23 cellular contexts compared by ENCODE assay signal in genomic region chr11:57920971-57921370, GRCh38.
A peak's percentile ranks its signal among the peaks of the same experiment; 100 is the strongest.
DNase-seq lines count a peak whose midpoint lies in the region; ATAC-seq and TF ChIP-seq lines count a peak whose summit lies in the region.
"Had no signal": no experiment of that assay in that cellular context is flagged by ENCODE, and none has a peak within 500 bp of the region (broad histone marks: within the 10 kb centered on the region; RNA-seq: fewer than 3 reads in every experiment).

No MANE protein-coding gene starts in this region.

- no peak overlapping the region for H3K27ac Mint-ChIP-seq in endodermal cell
- H3K27ac Mint-ChIP-seq in nephron progenitor cell, result no peak overlapping the region
- H3K27ac Mint-ChIP-seq: CD14-positive monocyte; CD4-positive, alpha-beta memory T cell; CD4-positive, CD25-positive, alpha-beta regulatory T cell; CD8-positive, alpha-beta memory T cell had no signal

- intact Hi-C loops in upper lobe of right lung (cut with DNase I), result no loop called here

- DNase-seq in coronary artery (ENCODE audit: low spot score) (peak; percentile 54), neuronal stem cell (ENCODE audit: low spot score) (no peak), upper lobe of right lung (no peak), GM10266 (ENCODE audit: extremely low spot score) (no peak), endodermal cell (no peak), nephron progenitor cell (no peak)
- DNase-seq: 8988T; ACHN; BE2C; C1 segment of cervical spinal cord; CD4-positive, alpha-beta memory T cell; CD4-positive, CD25-positive, alpha-beta regulatory T cell; CD8-positive, alpha-beta memory T cell; COR-L47; DMS 273 treated with DMSO at 0.1 percent for 48 hours; DMS153; DMS53; DMS79; DND-41; EL; GDM1 had no signal

- no peak overlapping the region for H3K23ac ChIP-seq in neuronal stem cell (ENCODE audit: low read depth, low read length, poor library complexity)

- no peak overlapping the region for H2AK5ac ChIP-seq in neuronal stem cell (ENCODE audit: low read depth, low read length)

- H3K9me3 ChIP-seq in neuronal stem cell (replicated peaks in 1 of 2; ENCODE audit: control insufficient read depth in 2 of 2, insufficient read depth in 1 of 2, low read depth in 1 of 2, low read length in 2 of 2) (no peaks in the 10 kb centered on the region), upper lobe of right lung (no peaks in the 10 kb centered on the region), endodermal cell (ENCODE audit: control insufficient read depth, low read length) (no peaks in the 10 kb centered on the region)
- H3K9me3 ChIP-seq: BE2C, BLaER1 had no signal

- no peak overlapping the region for H4K91ac ChIP-seq in neuronal stem cell (ENCODE audit: low read depth, low read length, poor library complexity)

- no peak overlapping the region for H3K27ac ChIP-seq in coronary artery
- H3K27ac ChIP-seq in neuronal stem cell (replicated peaks; ENCODE audit: low read length), result no peak overlapping the region
- no peak overlapping the region for H3K27ac ChIP-seq in upper lobe of right lung
- no peak overlapping the region for H3K27ac ChIP-seq in endodermal cell (ENCODE audit: low read depth, low read length)
- H3K27ac ChIP-seq: BLaER1 had no signal

- H2BK12ac ChIP-seq in neuronal stem cell (ENCODE audit: low read length), result no peak overlapping the region

- H3K9me3 Mint-ChIP-seq in endodermal cell (no peaks in the 10 kb centered on the region), nephron progenitor cell (no peaks in the 10 kb centered on the region)
- H3K9me3 Mint-ChIP-seq: CD8-positive, alpha-beta memory T cell had no signal

- H3K4me3 ChIP-seq in coronary artery, result no peak overlapping the region
- no peak overlapping the region for H3K4me3 ChIP-seq in neuronal stem cell (ENCODE audit: low read length in 2 of 2)
- no peak overlapping the region for H3K4me3 ChIP-seq in upper lobe of right lung
- no peak overlapping the region for H3K4me3 ChIP-seq in endodermal cell (ENCODE audit: low read length)
- H3K4me3 ChIP-seq: BLaER1 had no signal

- TF ChIP-seq CTCF in coronary artery (IDR thresholded peaks at IDR 0.05) (no peak), upper lobe of right lung (IDR thresholded peaks at IDR 0.05) (no peak), GM10266 (IDR thresholded peaks at IDR 0.05; ENCODE audit: control insufficient read depth, insufficient read depth, low read depth, missing control alignments) (no peak), endodermal cell (conservative IDR thresholded peaks at IDR 0.05) (no peak), nephron progenitor cell (IDR thresholded peaks at IDR 0.05) (no peak)

- H3K18ac ChIP-seq in neuronal stem cell (ENCODE audit: low read length), result peak overlapping the region; percentile 48

- H3K4ac ChIP-seq in neuronal stem cell (ENCODE audit: low read length), result no peak overlapping the region

- H3K9ac ChIP-seq in neuronal stem cell (ENCODE audit: low read depth, low read length, poor library complexity), result peak overlapping the region; percentile 2
- H3K9ac ChIP-seq in endodermal cell (ENCODE audit: extremely low read depth, low read length, poor library complexity, severe bottlenecking), result no peak overlapping the region
- H3K9ac ChIP-seq: BLaER1 had no signal

- H3K4me1 Mint-ChIP-seq in endodermal cell, result peaks cover 8% of the 10 kb centered on the region
- no peaks in the 10 kb centered on the region for H3K4me1 Mint-ChIP-seq in nephron progenitor cell
- H3K4me1 Mint-ChIP-seq: CD14-positive monocyte; CD4-positive, alpha-beta memory T cell; CD8-positive, alpha-beta memory T cell had no signal

- no peak overlapping the region for H2BK120ac ChIP-seq in neuronal stem cell (ENCODE audit: low read depth, low read length)

- H4K8ac ChIP-seq in neuronal stem cell (ENCODE audit: low read depth, low read length), result no peak overlapping the region

- H3K27me3 ChIP-seq in neuronal stem cell (ENCODE audit: control insufficient read depth in 3 of 3, insufficient read depth in 3 of 3, low read depth in 1 of 3, low read length in 3 of 3), result no peaks in the 10 kb centered on the region
- no peaks in the 10 kb centered on the region for H3K27me3 ChIP-seq in upper lobe of right lung
- peaks cover 31% of the 10 kb centered on the region for H3K27me3 ChIP-seq in endodermal cell (ENCODE audit: control insufficient read depth, insufficient read depth, low read length, poor library complexity, severe bottlenecking)
- H3K27me3 ChIP-seq: BE2C, BLaER1 had no signal

- H3K27me3 Mint-ChIP-seq in endodermal cell (ENCODE audit: insufficient read depth) (peaks cover 50% of the 10 kb centered on the region), nephron progenitor cell (ENCODE audit: low read depth, poor library complexity) (peaks cover 5% of the 10 kb centered on the region)
- H3K27me3 Mint-ChIP-seq: CD4-positive, CD25-positive, alpha-beta regulatory T cell had no signal

- peak; percentile 16 for ATAC-seq in upper lobe of right lung

- no peak overlapping the region for H3K4me2 ChIP-seq in neuronal stem cell (ENCODE audit: insufficient read depth, low read length, poor library complexity, severe bottlenecking)
- H3K4me2 ChIP-seq: BLaER1 had no signal

- no peak overlapping the region for H2AFZ ChIP-seq in neuronal stem cell (ENCODE audit: low read length)

- H2BK5ac ChIP-seq in neuronal stem cell (ENCODE audit: low read length), result no peak overlapping the region

- H3K36me3 Mint-ChIP-seq in endodermal cell (ENCODE audit: low read depth) (no peaks in the 10 kb centered on the region), nephron progenitor cell (ENCODE audit: low read depth) (no peaks in the 10 kb centered on the region)
- H3K36me3 Mint-ChIP-seq: CD14-positive monocyte; CD4-positive, alpha-beta memory T cell; CD4-positive, CD25-positive, alpha-beta regulatory T cell; CD8-positive, alpha-beta memory T cell had no signal

- no peaks in the 10 kb centered on the region for H3K79me1 ChIP-seq in neuronal stem cell (ENCODE audit: low read depth, low read length)

- H3K4me1 ChIP-seq in neuronal stem cell (ENCODE audit: control insufficient read depth in 2 of 2, insufficient read depth in 1 of 2, low read depth in 1 of 2, low read length in 2 of 2) (no peaks in the 10 kb centered on the region), upper lobe of right lung (no peaks in the 10 kb centered on the region), endodermal cell (ENCODE audit: control insufficient read depth, insufficient read depth, low read length) (no peaks in the 10 kb centered on the region)
- H3K4me1 ChIP-seq: BE2C, BLaER1 had no signal

- H3K36me3 ChIP-seq in neuronal stem cell (replicated peaks in 1 of 2; ENCODE audit: control insufficient read depth in 2 of 2, insufficient read depth in 2 of 2, low read length in 2 of 2) (no peaks in the 10 kb centered on the region), upper lobe of right lung (no peaks in the 10 kb centered on the region), endodermal cell (ENCODE audit: control insufficient read depth, insufficient read depth, low read length) (no peaks in the 10 kb centered on the region)
- H3K36me3 ChIP-seq: BE2C, BLaER1 had no signal

- H3K4me3 Mint-ChIP-seq in endodermal cell (no peak overlapping the region), nephron progenitor cell (no peak overlapping the region)
- H3K4me3 Mint-ChIP-seq: CD14-positive monocyte; CD4-positive, alpha-beta memory T cell; CD4-positive, CD25-positive, alpha-beta regulatory T cell; CD8-positive, alpha-beta memory T cell had no signal

- no peak overlapping the region for H3K14ac ChIP-seq in neuronal stem cell (ENCODE audit: low read length)

- WGBS in neuronal stem cell (ENCODE audit: extremely low coverage in 2 of 2, insufficient read length in 2 of 2, insufficient replicate concordance in 1 of 2), 2 donors, result no CpG with 5 or more reads among the region's 5 CpGs
- WGBS in endodermal cell (ENCODE audit: insufficient coverage in 1 of 2, insufficient read length in 1 of 2), 2 experiments, result 60 to 93% methylated on average over 1 to 5 of the region's 5 CpGs

- no peak overlapping the region for H2BK15ac ChIP-seq in neuronal stem cell (ENCODE audit: low read length)
